ENCODE assay signal across 8 cellular contexts in genomic region chr9:129962889-129963703, GRCh38.
DNase-seq lines count a peak whose midpoint lies in the region; ATAC-seq and TF ChIP-seq lines count a peak whose summit lies in the region.

No MANE protein-coding gene starts in this region.

- DNase-seq in astrocyte of the hippocampus (ENCODE audit: low read depth, low spot score) (peak; percentile 36), NCI-H524 treated with DMSO at 0.1 percent for 48 hours (lab: John Stamatoyannopoulos, UW) (no peak), SW 1271 (lab: John Stamatoyannopoulos, UW) (no peak)
- peak; percentile 34 to 40 for DNase-seq in stimulated activated CD4-positive, alpha-beta T cell treated with anti-CD3 and anti-CD28 coated beads, Interleukin-15, amount 100 ng/mL, for 1 hour (ENCODE audit: low read depth in 1 of 2, low spot score in 1 of 2)

- TF ChIP-seq CTCF in SU-DHL-6 (IDR thresholded peaks at IDR 0.05; ENCODE audit: insufficient read depth, low read length, poor library complexity, severe bottlenecking) = no peak

- H4K20me1 ChIP-seq in SU-DHL-6 (ENCODE audit: low read depth, low read length) = no peaks in the 10 kb centered on the region

- ATAC-seq in GM19025 (IDR thresholded peaks at IDR 0.05; ENCODE audit: low read depth, unreplicated experiment) (peak; percentile 80), HG03108 (IDR thresholded peaks at IDR 0.05; ENCODE audit: unreplicated experiment) (peak; percentile 85)

- peaks cover 11% of the 10 kb centered on the region; the same call in 1 of the 2 replicates for H3K36me3 ChIP-seq in SU-DHL-6 (ENCODE audit: low read length)

- no peaks in the 10 kb centered on the region for H3K27me3 ChIP-seq in SU-DHL-6 (ENCODE audit: low read length)

- peak overlapping the region; percentile 84 for H3K27ac ChIP-seq in SU-DHL-6 (ENCODE audit: low read depth, low read length)

- H3K4me2 ChIP-seq in SU-DHL-6 (ENCODE audit: low read depth, low read length, poor library complexity, severe bottlenecking) = peak overlapping the region; percentile 74

- H3F3A ChIP-seq in SU-DHL-6 (ENCODE audit: insufficient read depth) = peaks cover 28% of the 10 kb centered on the region

- H3K9me3 ChIP-seq in SU-DHL-6 (ENCODE audit: insufficient read depth, low read length) = no peaks in the 10 kb centered on the region
- H3K9me3 ChIP-seq in iPS-18c (ENCODE audit: control insufficient read depth, insufficient read depth, low read length) = no peaks in the 10 kb centered on the region

- H3K4me3 ChIP-seq in SU-DHL-6 (ENCODE audit: insufficient read depth, low read length, poor library complexity, severe bottlenecking) (peak overlapping the region; percentile 42), iPS-18c (ENCODE audit: insufficient read depth, low read depth, low read length) (peak overlapping the region; percentile 40)

- H3K9ac ChIP-seq in SU-DHL-6 (ENCODE audit: low read length) = peak overlapping the region; percentile 59

- no peaks in the 10 kb centered on the region for H3K9me2 ChIP-seq in SU-DHL-6 (replicated peaks; ENCODE audit: insufficient read depth, low read length)

- H3K79me2 ChIP-seq in SU-DHL-6 (ENCODE audit: insufficient read depth, low read length) = peaks cover 42% of the 10 kb centered on the region

- no peak overlapping the region for H2AFZ ChIP-seq in SU-DHL-6 (ENCODE audit: low read depth, low read length, severe bottlenecking)

Comparison
In these comparisons a context has a peak if more than half of its experiments do, and no peak if none do; other contexts are left out.
1. DNase-seq: peak in astrocyte of the hippocampus (single experiment) and stimulated activated CD4-positive, alpha-beta T cell treated with anti-CD3 and anti-CD28 coated beads, Interleukin-15, amount 100 ng/mL, for 1 hour (2 of 2); none in NCI-H524 treated with DMSO at 0.1 percent for 48 hours (single experiment) and SW 1271 (0 of 2).